Comparison of ENCODE assay signal across 30 cellular contexts in the genomic region with DNA sequence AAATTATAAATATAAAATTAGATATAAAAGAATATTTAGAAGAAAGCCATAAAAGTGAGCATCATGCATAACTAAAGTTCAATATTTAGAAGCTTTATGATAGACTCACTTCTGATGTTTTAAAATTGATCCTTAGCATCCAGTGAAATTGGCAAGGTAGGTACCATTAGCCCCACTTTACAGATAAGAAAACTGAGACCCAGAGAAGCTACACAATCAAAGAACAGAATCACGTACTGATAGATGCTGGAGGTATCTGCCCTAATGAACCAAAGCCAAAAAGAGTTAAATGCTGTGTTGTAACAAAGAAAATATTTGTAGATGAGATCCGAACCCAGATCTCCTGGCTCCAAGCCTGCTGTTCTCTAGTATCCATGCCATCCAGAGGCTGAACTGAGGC. TPM values are rescaled to one million over a fixed set of nuclear protein-coding genes. Genes with fewer than 3 reads are reported as not detected.
"Had no signal": no experiment of that assay in that cellular context is flagged by ENCODE, and none has a peak within 500 bp of the region (broad histone marks: within the 10 kb centered on the region; RNA-seq: fewer than 3 reads in every experiment).

No MANE protein-coding gene starts in this region.

- H3K36me3 ChIP-seq: adrenal gland, ascending aorta, brain microvascular endothelial cell, breast epithelium, cardiac muscle cell had no signal

- H3K9me3 ChIP-seq: adrenal gland, ascending aorta, body of pancreas, breast epithelium had no signal

- ATAC-seq: activated naive CD4-positive, alpha-beta T cell treated with anti-CD3 and anti-CD28 coated beads, Interleukin-2, amount 50 U/mL, for 72 hours; activated naive CD8-positive, alpha-beta T cell treated with anti-CD3 and anti-CD28 coated beads, Interleukin-2, amount 50 U/mL, for 24 hours; activated T-cell treated with anti-CD3 and anti-CD28 coated beads, Interleukin-2, amount 50 U/mL, for 4 hours; activated T-cell treated with anti-CD3 and anti-CD28 coated beads, Interleukin-2, amount 50 U/mL, for 72 hours; activated T-helper 17 cell treated with anti-CD3 and anti-CD28 coated beads, Interleukin-2, amount 50 U/mL, for 72 hours; body of pancreas had no signal

- H3K4me3 ChIP-seq: adrenal gland, ascending aorta, body of pancreas, breast epithelium, cardiac muscle cell had no signal

- H3K27ac ChIP-seq: adrenal gland, ascending aorta, body of pancreas, brain microvascular endothelial cell, breast epithelium, cardiac muscle cell had no signal

- H3K4me1 ChIP-seq: adrenal gland, ascending aorta, body of pancreas, breast epithelium had no signal

- FAIRE-seq: astrocyte had no signal

- DNase-seq: activated effector memory CD4-positive, alpha-beta T cell treated with anti-CD3 and anti-CD28 coated beads, Interleukin-2, amount 50 U/mL, for 16 hours; activated effector memory CD4-positive, alpha-beta T cell treated with Interleukin-2 at 50 U/mL for 16 hours; activated gamma-delta T cell; activated gamma-delta T cell treated with Interleukin-2 at 50 U/mL for 16 hours; activated naive CD4-positive, alpha-beta T cell; activated naive CD4-positive, alpha-beta T cell treated with anti-CD3 and anti-CD28 coated beads for 36 hours; activated naive CD4-positive, alpha-beta T cell treated with anti-CD3 and anti-CD28 coated beads, Interleukin-2, amount 10 ng/mL, durations not matched to agents 7 days and 5 days; activated naive CD4-positive, alpha-beta T cell treated with anti-CD3 and anti-CD28 coated beads, Interleukin-2, amount 50 U/mL, for 16 hours; activated naive CD4-positive, alpha-beta T cell treated with Interleukin-2 at 50 U/mL for 16 hours; activated naive CD8-positive, alpha-beta T cell treated with anti-CD3 and anti-CD28 coated beads for 36 hours; activated naive CD8-positive, alpha-beta T cell treated with anti-CD3 and anti-CD28 coated beads, Interleukin-2, amount 10 ng/mL, durations not matched to agents 7 days and 5 days; activated naive CD8-positive, alpha-beta T cell treated with anti-CD3 and anti-CD28 coated beads, Interleukin-2, amount 50 U/mL, for 24 hours; activated T-cell treated with anti-CD3 and anti-CD28 coated beads, Interleukin-2, amount 50 U/mL, for 24 hours; activated T-cell treated with anti-CD3 and anti-CD28 coated beads, Interleukin-2, amount 50 U/mL, for 4 hours; activated T-cell treated with anti-CD3 and anti-CD28 coated beads, Interleukin-2, amount 50 U/mL, for 48 hours; activated T-cell treated with anti-CD3 and anti-CD28 coated beads, Interleukin-2, amount 50 U/mL, for 72 hours; adrenal gland; amniotic stem cell; amygdala; aorta; body of pancreas; brain microvascular endothelial cell; central memory CD4-positive, alpha-beta T cell; cerebellar nuclear complex had no signal

- H3K27me3 ChIP-seq: adrenal gland, ascending aorta, body of pancreas, brain microvascular endothelial cell, breast epithelium, cardiac muscle cell had no signal

RNA-seq across cellular contexts. Expression of a gene that starts 42.6 kb away (rescaled TPM):
- polyA plus RNA-seq: cardiac muscle cell had no signal
